Comparison of ENCODE assay signal across 28 cellular contexts in genomic region chr18:14089781-14090180, GRCh38. TPM values are rescaled to one million over a fixed set of nuclear protein-coding genes. Genes with fewer than 3 reads are reported as not detected.
DNase-seq lines count a peak whose midpoint lies in the region; FAIRE-seq and TF ChIP-seq lines count a peak whose summit lies in the region.
"Had no signal": no experiment of that assay in that cellular context is flagged by ENCODE, and none has a peak within 500 bp of the region (broad histone marks: within the 10 kb centered on the region; RNA-seq: fewer than 3 reads in every experiment).

No MANE protein-coding gene starts in this region.

- no peak for FAIRE-seq in frontal cortex (lab: Jason Lieb, UNC)
- FAIRE-seq: endothelial cell of umbilical vein, K562 had no signal

- DNase-seq in ELF-1 (ENCODE audit: low read depth, low spot score) = peak; percentile 55
- peak; percentile 67 for DNase-seq in LNCaP clone FGC (ENCODE audit: low read depth)
- peak; percentile 25 for DNase-seq in astrocyte of the hippocampus (ENCODE audit: low read depth, low spot score)
- peak; percentile 13 for DNase-seq in prostate gland (ENCODE audit: low spot score)
- no peak for DNase-seq in frontal cortex (ENCODE audit: low spot score in 2 of 2)
- DNase-seq in NCI-H1048 (lab: John Stamatoyannopoulos, UW) = no peak
- DNase-seq in foreskin melanocyte = no peak
- DNase-seq: activated CD4-positive, alpha-beta T cell treated with anti-CD3 and anti-CD28 coated beads for 36 hours; activated CD8-positive, alpha-beta memory T cell treated with anti-CD3 and anti-CD28 coated beads for 24 hours; activated naive CD4-positive, alpha-beta T cell treated with anti-CD3 and anti-CD28 coated beads, Interleukin-2, amount 50 U/mL, for 16 hours; activated T-cell treated with anti-CD3 and anti-CD28 coated beads for 4 hours; brain microvascular endothelial cell; DMS53; left ventricle myocardium inferior; midbrain; naive B cell; NCI-H1417; NCI-H2029 treated with DMSO at 0.1 percent for 48 hours; NCI-H526 treated with DMSO at 0.1 percent for 48 hours; psoas muscle; sigmoid colon; stimulated activated CD4-positive, alpha-beta T cell treated with anti-CD3 and anti-CD28 coated beads, Interleukin-4, amount 100 ng/mL, for 24 hours; SW 1271 had no signal

- H3K27ac ChIP-seq in prostate gland = no peak overlapping the region
- H3K27ac ChIP-seq: BLaER1 treated with 17β-estradiol and CSF1 and Interleukin-3, amounts not matched to agents 10 nM and 100 nM; brain microvascular endothelial cell; left ventricle myocardium inferior; neutrophil; psoas muscle; sigmoid colon; tibial nerve had no signal

- H3K4me3 ChIP-seq in LNCaP clone FGC (ENCODE audit: low read depth, low read length) = no peak overlapping the region
- no peak overlapping the region for H3K4me3 ChIP-seq in prostate gland
- H3K4me3 ChIP-seq: BLaER1 treated with 17β-estradiol and CSF1 and Interleukin-3, amounts not matched to agents 10 nM and 100 nM; K562; left ventricle myocardium inferior; psoas muscle; sigmoid colon; tibial nerve had no signal

- no peak for TF ChIP-seq POLR2A in prostate gland (IDR thresholded peaks at IDR 0.05)

- WGBS in prostate gland = 80% methylated on average over 10 of the region's 10 CpGs

- H3K27me3 ChIP-seq in prostate gland (replicated peaks; ENCODE audit: insufficient read depth) = no peaks in the 10 kb centered on the region
- H3K27me3 ChIP-seq: BLaER1 treated with 17β-estradiol and CSF1 and Interleukin-3, amounts not matched to agents 10 nM and 100 nM; brain microvascular endothelial cell; neutrophil; sigmoid colon; tibial nerve had no signal

- H3K4me1 ChIP-seq in prostate gland (replicated peaks) = no peaks in the 10 kb centered on the region
- H3K4me1 ChIP-seq: BLaER1 treated with 17β-estradiol and CSF1 and Interleukin-3, amounts not matched to agents 10 nM and 100 nM; left ventricle myocardium inferior; psoas muscle; sigmoid colon; tibial nerve had no signal

- intact Hi-C loops in prostate gland (cut with DNase I) = loop anchor here (5.0 kb wide), 1 partner anchor 267 kb away; the partner anchor contains the start of gene MC5R

- H3K36me3 ChIP-seq in prostate gland = no peaks in the 10 kb centered on the region
- H3K36me3 ChIP-seq: BLaER1 treated with 17β-estradiol and CSF1 and Interleukin-3, amounts not matched to agents 10 nM and 100 nM; brain microvascular endothelial cell; left ventricle myocardium inferior; neutrophil; sigmoid colon; tibial nerve had no signal

- no peak for TF ChIP-seq CTCF in LNCaP clone FGC (IDR thresholded peaks at IDR 0.05; ENCODE audit: control insufficient read depth, extremely low read depth, insufficient read depth)
- no peak for TF ChIP-seq CTCF in prostate gland (IDR thresholded peaks at IDR 0.05)

- no peaks in the 10 kb centered on the region for H3K9me3 ChIP-seq in prostate gland
- H3K9me3 ChIP-seq: BLaER1 treated with 17β-estradiol and CSF1 and Interleukin-3, amounts not matched to agents 10 nM and 100 nM; left ventricle myocardium inferior; neutrophil; psoas muscle; sigmoid colon; tibial nerve had no signal

RNA-seq across cellular contexts. Expression of gene ZNF519, which starts 42.5 kb away (rescaled TPM):
- total RNA-seq in prostate gland (1 to 10 TPM; 2.6 to 6.5 TPM), frontal cortex (46.1 TPM)

Comparison
In these comparisons a context has a peak if more than half of its experiments do, and no peak if none do; other contexts are left out.
1. DNase-seq: peak in ELF-1 (single experiment), LNCaP clone FGC (single experiment), astrocyte of the hippocampus (single experiment) and prostate gland (single experiment); none in frontal cortex (0 of 2), NCI-H1048 (single experiment) and foreskin melanocyte (single experiment).